1 cellular context compared by ENCODE assay signal in the genomic region with DNA sequence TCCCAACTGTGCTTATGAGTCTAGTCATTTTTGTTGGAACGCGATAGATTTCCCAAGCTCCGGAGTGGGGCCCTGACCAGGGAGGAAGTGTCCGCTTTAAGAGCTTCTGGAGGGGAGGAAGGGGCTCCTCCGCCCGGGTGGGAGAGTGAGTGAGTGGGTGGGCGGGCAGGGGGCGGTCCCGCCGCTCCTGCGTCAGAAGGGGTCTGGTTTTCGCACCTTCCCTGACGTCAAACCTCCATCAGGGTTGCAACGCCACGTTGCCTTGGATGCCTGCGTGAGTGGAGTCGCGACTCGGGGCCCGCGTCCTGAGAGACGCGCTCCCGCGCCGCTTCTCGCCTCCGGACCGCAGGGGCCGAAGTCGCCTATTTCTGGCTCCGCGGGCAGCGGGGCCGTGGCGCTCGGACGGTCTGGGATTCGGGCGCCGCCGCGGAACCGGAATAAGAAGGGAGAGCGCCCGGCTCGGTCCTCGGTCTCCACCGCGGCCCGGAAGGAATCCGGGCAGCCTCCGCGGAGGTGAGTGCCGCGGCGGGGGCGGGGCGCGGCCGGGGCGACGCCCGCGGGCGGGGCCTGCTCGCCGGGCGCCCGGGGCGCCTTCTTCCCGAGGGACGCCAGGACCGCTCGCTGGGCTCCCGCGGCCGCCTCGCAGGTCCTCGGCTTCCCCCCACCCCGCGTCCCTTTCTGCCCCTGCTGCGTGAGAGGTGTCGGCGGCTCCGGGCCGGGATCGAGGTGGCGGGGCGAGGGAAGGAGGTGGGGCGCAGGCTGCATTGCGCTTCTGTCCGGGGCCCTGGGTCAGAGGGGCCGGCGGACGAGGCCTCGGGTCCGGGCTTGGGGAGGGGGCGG.
TF ChIP-seq lines count a peak whose summit lies in the region.

TSS of gene ZDBF2 (plus strand) at position 230 of the 840 bp plus-strand sequence. CDS start 7,187 bp downstream, outside the sequence.

TF ChIP-seq in HepG2, 621 proteins besides CTCF, POLR2A, EP300 and RAD21 (continued from another document):
- TF ChIP-seq SRSF1 (optimal IDR thresholded peaks at IDR 0.05; ENCODE audit: low read depth, low read length) (peak; percentile 35), ZNF772 (CRISPR knock-in tag; IDR thresholded peaks at IDR 0.05) (peak; percentile 65; the same call in 1 of the 2 replicates), ZFX (CRISPR knock-in tag; IDR thresholded peaks at IDR 0.05; ENCODE audit: low read depth) (peak; percentile 69), HDAC1 (CRISPR knock-in tag; IDR thresholded peaks at IDR 0.05) (peak; percentile 33; the same call in 1 of the 2 replicates), FOXM1 (CRISPR knock-in tag; IDR thresholded peaks at IDR 0.05) (no peak), NR1H2 (CRISPR knock-in tag; IDR thresholded peaks at IDR 0.05; ENCODE audit: borderline replicate concordance, low read depth) (0 out of 2 replicates have a peak, but pooled peaks have one; percentile 51), ZSCAN22 (CRISPR knock-in tag; IDR thresholded peaks at IDR 0.05) (no peak), ZNF800 (CRISPR knock-in tag; IDR thresholded peaks at IDR 0.05) (no peak), ZNF232 (CRISPR knock-in tag; IDR thresholded peaks at IDR 0.05; ENCODE audit: borderline replicate concordance) (no peak), ZFY (CRISPR knock-in tag; IDR thresholded peaks at IDR 0.05) (peak; percentile 62), ARHGAP35 (CRISPR knock-in tag; IDR thresholded peaks at IDR 0.05; ENCODE audit: borderline replicate concordance) (0 out of 2 replicates have a peak, but pooled peaks have one; percentile 16), TBL1XR1 (IDR thresholded peaks at IDR 0.05; ENCODE audit: borderline replicate concordance, low read length, partially characterized antibody) (no peak), SKIL (CRISPR knock-in tag; IDR thresholded peaks at IDR 0.05; ENCODE audit: borderline replicate concordance) (0 out of 2 replicates have a peak, but pooled peaks have one; percentile 19), SAP130 (CRISPR knock-in tag; IDR thresholded peaks at IDR 0.05; ENCODE audit: low read depth) (peak; percentile 8; the same call in 1 of the 2 replicates), ZNF616 (CRISPR knock-in tag; IDR thresholded peaks at IDR 0.05; ENCODE audit: low read depth) (no peak), ATM (IDR thresholded peaks at IDR 0.05; ENCODE audit: borderline replicate concordance) (no peak), RBM39 (IDR thresholded peaks at IDR 0.05; ENCODE audit: low read depth, low read length, poor library complexity, severe bottlenecking) (peak; percentile 31), RFXAP (CRISPR knock-in tag; IDR thresholded peaks at IDR 0.05; ENCODE audit: borderline replicate concordance) (no peak), TBX2 (CRISPR knock-in tag; IDR thresholded peaks at IDR 0.05; ENCODE audit: borderline replicate concordance) (peak; percentile 76; the same call in 1 of the 2 replicates), CREB1 (IDR thresholded peaks at IDR 0.05) (no peak), CREB1 (CRISPR knock-in tag; IDR thresholded peaks at IDR 0.05) (peak; percentile 62), SRSF9 (IDR thresholded peaks at IDR 0.05; ENCODE audit: borderline replicate concordance, insufficient read depth, low read depth, low read length, poor library complexity, severe bottlenecking) (no peak), HNRNPL (IDR thresholded peaks at IDR 0.05; ENCODE audit: low read depth, low read length) (no peak), RXRA (CRISPR knock-in tag; IDR thresholded peaks at IDR 0.05) (peak; percentile 41; the same call in 1 of the 2 replicates), REL (CRISPR knock-in tag; conservative IDR thresholded peaks at IDR 0.05) (peak; percentile 67; the same call in 1 of the 2 replicates), JDP2 (CRISPR knock-in tag; IDR thresholded peaks at IDR 0.05; ENCODE audit: borderline replicate concordance) (no peak), MTA3 (CRISPR knock-in tag; IDR thresholded peaks at IDR 0.05) (no peak), ERF (CRISPR knock-in tag; IDR thresholded peaks at IDR 0.05) (0 out of 2 replicates have a peak, but pooled peaks have one; percentile 19), CBX2 (IDR thresholded peaks at IDR 0.05; ENCODE audit: low read depth, low read length) (no peak), CBX2 (CRISPR knock-in tag; IDR thresholded peaks at IDR 0.05; ENCODE audit: low read depth) (peak; percentile 89), ELF3 (CRISPR knock-in tag; IDR thresholded peaks at IDR 0.05) (0 out of 2 replicates have a peak, but pooled peaks have one; percentile 8), ZNF574 (CRISPR knock-in tag; IDR thresholded peaks at IDR 0.05) (peak; percentile 43; the same call in 1 of the 2 replicates), ZNF543 (CRISPR knock-in tag; IDR thresholded peaks at IDR 0.05) (0 out of 2 replicates have a peak, but pooled peaks have one; percentile 38), SAFB2 (CRISPR knock-in tag; IDR thresholded peaks at IDR 0.05; ENCODE audit: borderline replicate concordance, low read depth) (no peak), CREM (IDR thresholded peaks at IDR 0.05) (peak; percentile 35; the same call in 1 of the 2 replicates), CREM (CRISPR knock-in tag; IDR thresholded peaks at IDR 0.05) (no peak)
- TF ChIP-seq, protein P1, sequence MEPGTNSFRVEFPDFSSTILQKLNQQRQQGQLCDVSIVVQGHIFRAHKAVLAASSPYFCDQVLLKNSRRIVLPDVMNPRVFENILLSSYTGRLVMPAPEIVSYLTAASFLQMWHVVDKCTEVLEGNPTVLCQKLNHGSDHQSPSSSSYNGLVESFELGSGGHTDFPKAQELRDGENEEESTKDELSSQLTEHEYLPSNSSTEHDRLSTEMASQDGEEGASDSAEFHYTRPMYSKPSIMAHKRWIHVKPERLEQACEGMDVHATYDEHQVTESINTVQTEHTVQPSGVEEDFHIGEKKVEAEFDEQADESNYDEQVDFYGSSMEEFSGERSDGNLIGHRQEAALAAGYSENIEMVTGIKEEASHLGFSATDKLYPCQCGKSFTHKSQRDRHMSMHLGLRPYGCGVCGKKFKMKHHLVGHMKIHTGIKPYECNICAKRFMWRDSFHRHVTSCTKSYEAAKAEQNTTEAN (CRISPR knock-in tag; conservative IDR thresholded peaks at IDR 0.05), result no peak
- TF ChIP-seq, protein P2, sequence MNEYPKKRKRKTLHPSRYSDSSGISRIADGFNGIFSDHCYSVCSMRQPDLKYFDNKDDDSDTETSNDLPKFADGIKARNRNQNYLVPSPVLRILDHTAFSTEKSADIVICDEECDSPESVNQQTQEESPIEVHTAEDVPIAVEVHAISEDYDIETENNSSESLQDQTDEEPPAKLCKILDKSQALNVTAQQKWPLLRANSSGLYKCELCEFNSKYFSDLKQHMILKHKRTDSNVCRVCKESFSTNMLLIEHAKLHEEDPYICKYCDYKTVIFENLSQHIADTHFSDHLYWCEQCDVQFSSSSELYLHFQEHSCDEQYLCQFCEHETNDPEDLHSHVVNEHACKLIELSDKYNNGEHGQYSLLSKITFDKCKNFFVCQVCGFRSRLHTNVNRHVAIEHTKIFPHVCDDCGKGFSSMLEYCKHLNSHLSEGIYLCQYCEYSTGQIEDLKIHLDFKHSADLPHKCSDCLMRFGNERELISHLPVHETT (CRISPR knock-in tag; conservative IDR thresholded peaks at IDR 0.05), result no peak
- TF ChIP-seq, protein P3, sequence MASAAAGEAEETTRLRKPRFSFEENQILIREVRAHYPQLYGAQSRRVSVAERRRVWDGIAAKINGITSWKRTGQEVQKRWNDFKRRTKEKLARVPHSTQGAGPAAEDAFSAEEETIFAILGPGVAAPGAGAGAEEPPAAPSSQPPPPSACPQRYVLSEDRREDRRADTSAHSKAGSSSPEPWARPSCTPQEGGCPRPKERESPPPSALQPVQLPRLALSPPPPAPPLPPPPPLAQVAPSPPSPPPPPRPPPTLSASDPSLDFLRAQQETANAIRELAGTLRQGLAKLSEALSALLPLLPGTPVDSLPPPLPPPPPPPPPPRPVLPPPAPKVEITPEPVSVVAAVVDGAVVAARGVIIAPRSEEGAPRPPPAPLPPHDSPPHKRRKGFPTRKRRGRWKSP (CRISPR knock-in tag; IDR thresholded peaks at IDR 0.05), result peak; percentile 60
TF ChIP-seq in HepG2: peak in this region for 89.
